ENCODE assay signal across 10 cellular contexts in genomic region chr13:106373304-106373988, GRCh38.
DNase-seq lines count a peak whose midpoint lies in the region; ATAC-seq and TF ChIP-seq lines count a peak whose summit lies in the region.
"Had no signal": no experiment of that assay in that cellular context is flagged by ENCODE, and none has a peak within 500 bp of the region (broad histone marks: within the 10 kb centered on the region; RNA-seq: fewer than 3 reads in every experiment).

No MANE protein-coding gene starts in this region.

- H3K4me3 Mint-ChIP-seq in stimulated activated effector memory CD8-positive, alpha-beta T cell treated with anti-CD3 and anti-CD28 coated beads, Interleukin-12 subunit alpha, Interleukin-12 subunit beta, amount 100 ng/mL, for 72 hours: no peak overlapping the region
- no peak overlapping the region for H3K4me3 Mint-ChIP-seq in activated T-helper 17 cell treated with anti-CD3 and anti-CD28 coated beads, Interleukin-2, amount 50 U/mL, for 72 hours
- H3K4me3 Mint-ChIP-seq: activated naive CD8-positive, alpha-beta T cell had no signal

- H3K27me3 ChIP-seq in thyroid gland: no peaks in the 10 kb centered on the region

- no peaks in the 10 kb centered on the region for H3K9me3 ChIP-seq in thyroid gland

- ATAC-seq in GM19452 (IDR thresholded peaks at IDR 0.05; ENCODE audit: unreplicated experiment) (peak; percentile 75), HG03097 (IDR thresholded peaks at IDR 0.05; ENCODE audit: low FRiP score, unreplicated experiment) (peak; percentile 56)
- ATAC-seq in stimulated activated effector memory CD8-positive, alpha-beta T cell treated with anti-CD3 and anti-CD28 coated beads, Interleukin-12 subunit alpha, Interleukin-12 subunit beta, amount 100 ng/mL, for 72 hours: peak; percentile 6
- ATAC-seq in activated T-helper 17 cell treated with anti-CD3 and anti-CD28 coated beads, Interleukin-2, amount 50 U/mL, for 72 hours (replicated peaks): no peak

- no peaks in the 10 kb centered on the region for H3K36me3 ChIP-seq in thyroid gland

- no peaks in the 10 kb centered on the region for H3K9me3 Mint-ChIP-seq in stimulated activated effector memory CD8-positive, alpha-beta T cell treated with anti-CD3 and anti-CD28 coated beads, Interleukin-12 subunit alpha, Interleukin-12 subunit beta, amount 100 ng/mL, for 72 hours
- H3K9me3 Mint-ChIP-seq in activated T-helper 17 cell treated with anti-CD3 and anti-CD28 coated beads, Interleukin-2, amount 50 U/mL, for 72 hours: no peaks in the 10 kb centered on the region

- H3K27ac Mint-ChIP-seq in stimulated activated effector memory CD8-positive, alpha-beta T cell treated with anti-CD3 and anti-CD28 coated beads, Interleukin-12 subunit alpha, Interleukin-12 subunit beta, amount 100 ng/mL, for 72 hours: no peak overlapping the region
- no peak overlapping the region for H3K27ac Mint-ChIP-seq in activated T-helper 17 cell treated with anti-CD3 and anti-CD28 coated beads, Interleukin-2, amount 50 U/mL, for 72 hours
- H3K27ac Mint-ChIP-seq: activated naive CD8-positive, alpha-beta T cell had no signal

- no peaks in the 10 kb centered on the region for H3K36me3 Mint-ChIP-seq in stimulated activated effector memory CD8-positive, alpha-beta T cell treated with anti-CD3 and anti-CD28 coated beads, Interleukin-12 subunit alpha, Interleukin-12 subunit beta, amount 100 ng/mL, for 72 hours
- no peaks in the 10 kb centered on the region for H3K36me3 Mint-ChIP-seq in activated T-helper 17 cell treated with anti-CD3 and anti-CD28 coated beads, Interleukin-2, amount 50 U/mL, for 72 hours (ENCODE audit: low read depth)
- H3K36me3 Mint-ChIP-seq: activated naive CD8-positive, alpha-beta T cell had no signal

- H3K27me3 Mint-ChIP-seq in activated T-helper 17 cell treated with anti-CD3 and anti-CD28 coated beads, Interleukin-2, amount 50 U/mL, for 72 hours: peaks cover 11% of the 10 kb centered on the region

- no peak for TF ChIP-seq POLR2A in thyroid gland (IDR thresholded peaks at IDR 0.05)

- H3K4me1 Mint-ChIP-seq in stimulated activated effector memory CD8-positive, alpha-beta T cell treated with anti-CD3 and anti-CD28 coated beads, Interleukin-12 subunit alpha, Interleukin-12 subunit beta, amount 100 ng/mL, for 72 hours: no peaks in the 10 kb centered on the region
- no peaks in the 10 kb centered on the region for H3K4me1 Mint-ChIP-seq in activated T-helper 17 cell treated with anti-CD3 and anti-CD28 coated beads, Interleukin-2, amount 50 U/mL, for 72 hours

- no peak for TF ChIP-seq CTCF in thyroid gland (IDR thresholded peaks at IDR 0.05)

- H3K4me1 ChIP-seq in thyroid gland: no peaks in the 10 kb centered on the region

- DNase-seq in NCI-H82 treated with DMSO at 0.1 percent for 48 hours (lab: John Stamatoyannopoulos, UW; ENCODE audit: unreplicated experiment) (peak; percentile 62), substantia nigra (lab: John Stamatoyannopoulos, UW) (no peak), thyroid gland (no peak), NCI-H2196 (lab: John Stamatoyannopoulos, UW; ENCODE audit: unreplicated experiment) (no peak)
- DNase-seq in stimulated activated effector memory CD8-positive, alpha-beta T cell treated with anti-CD3 and anti-CD28 coated beads, Interleukin-12 subunit alpha, Interleukin-12 subunit beta, amount 100 ng/mL, for 72 hours (ENCODE audit: low spot score in 2 of 2): no peak

- H3K4me3 ChIP-seq in thyroid gland (replicated peaks in 1 of 3): no peak overlapping the region

- intact Hi-C loops in thyroid gland (cut with DNase I): no loop called here

- WGBS in thyroid gland, 2 donors: 36 to 46% methylated on average over 6 to 7 of the region's 7 CpGs

- H3K27ac ChIP-seq in substantia nigra (ENCODE audit: low read depth, low read length, poor library complexity, severe bottlenecking): no peak overlapping the region
- H3K27ac ChIP-seq in thyroid gland: no peak overlapping the region
- H3K27ac ChIP-seq: KMS-11 had no signal
